In genomic region chr14:75604979-75605825, GRCh38 we compare ENCODE assay signal across 12 cellular contexts. TPM values are rescaled to one million over a fixed set of nuclear protein-coding genes. Genes with fewer than 3 reads are reported as not detected.
DNase-seq lines count a peak whose midpoint lies in the region; ATAC-seq, FAIRE-seq and TF ChIP-seq lines count a peak whose summit lies in the region.
"Had no signal": no experiment of that assay in that cellular context is flagged by ENCODE, and none has a peak within 500 bp of the region (broad histone marks: within the 10 kb centered on the region; RNA-seq: fewer than 3 reads in every experiment).

No MANE protein-coding gene starts in this region.

- DNase-seq in Right ventricle myocardium inferior (ENCODE audit: missing footprints) (no peak), cardiac septum (ENCODE audit: low spot score) (no peak), endothelial cell of umbilical vein (ENCODE audit: low read depth, low spot score) (peak; percentile 92), lung (ENCODE audit: low spot score) (peak; percentile 54), H4 (ENCODE audit: low spot score) (no peak)
- DNase-seq: DMS153 had no signal

- intact Hi-C loops in Right ventricle myocardium inferior (cut with DNase I) (no loop called here), cardiac septum (cut with DNase I) (no loop called here), endothelial cell of umbilical vein (cut with micrococcal nuclease) (loop anchor here (1.0 kb wide), 2 partner anchors 43 to 49 kb away; no protein-coding TSS in a partner anchor)

- no peak overlapping the region for H3K9ac ChIP-seq in endothelial cell of umbilical vein (replicated peaks; ENCODE audit: extremely low read depth, insufficient read depth, low read length)

- no peak for TF ChIP-seq POLR2A in endothelial cell of umbilical vein (IDR thresholded peaks at IDR 0.05; ENCODE audit: low read depth, low read length)

- H3K9me1 ChIP-seq in endothelial cell of umbilical vein (replicated peaks; ENCODE audit: control insufficient read depth, extremely low read depth, insufficient read depth, low read length), result no peaks in the 10 kb centered on the region

- CTCF ChIA-PET in endothelial cell of umbilical vein (lab: Charles Lee), result interaction anchor here (1.0 to 3.5 kb wide), 8 partner anchors 8 to 366 kb away, joined by 3 to 21 read pairs (median 4); partner anchors contain the start of gene FLVCR2

- peak; percentile 49 for FAIRE-seq in endothelial cell of umbilical vein (lab: Jason Lieb, UNC)
- FAIRE-seq: GM18507 had no signal

- POLR2A ChIA-PET in endothelial cell of umbilical vein (lab: Charles Lee), result no interaction called here

- H3K27ac ChIP-seq in endothelial cell of umbilical vein (ENCODE audit: insufficient read depth, low read depth, low read length) (no peak overlapping the region), lung (ENCODE audit: low read depth in 1 of 2, low read length in 1 of 2) (peak overlapping the region in 1 of 2 donors; percentile 44)
- H3K27ac ChIP-seq: 22Rv1, ascending aorta had no signal

- dilution Hi-C loops in endothelial cell of umbilical vein (cut with MboI; ENCODE audit: extremely low pct_ligation_motif_present, low sequenced_read_pairs), result no loop called here

- peak; percentile 73 for ATAC-seq in Right ventricle myocardium inferior
- peak; percentile 76 for ATAC-seq in lung (ENCODE audit: insufficient read depth, low FRiP score)
- no peak for ATAC-seq in HG03095 (IDR thresholded peaks at IDR 0.05; ENCODE audit: unreplicated experiment)
- no peak for ATAC-seq in HG02884 (IDR thresholded peaks at IDR 0.05; ENCODE audit: unreplicated experiment)
- ATAC-seq in GM19351 (IDR thresholded peaks at IDR 0.05; ENCODE audit: unreplicated experiment), result no peak

- no peaks in the 10 kb centered on the region for H3K36me3 ChIP-seq in endothelial cell of umbilical vein (ENCODE audit: control insufficient read depth in 2 of 2, extremely low read depth in 1 of 2, insufficient read depth in 2 of 2, low read length in 2 of 2)
- no peaks in the 10 kb centered on the region for H3K36me3 ChIP-seq in lung (ENCODE audit: control insufficient read depth in 2 of 2, insufficient read depth in 2 of 2, low read length in 2 of 2)
- H3K36me3 ChIP-seq: ascending aorta had no signal

- BruUV-seq in endothelial cell of umbilical vein (replicated peaks; lab: Mats Ljungman, UMichigan), result no TSS peak

- TF ChIP-seq CTCF in endothelial cell of umbilical vein (IDR thresholded peaks at IDR 0.05; ENCODE audit: extremely low read depth in 1 of 2, insufficient read depth in 1 of 2, low read depth in 1 of 2, low read length in 2 of 2) (no peak), lung (IDR thresholded peaks at IDR 0.05; ENCODE audit: control extremely low read depth, extremely low read depth) (no peak)

- H3K9me3 ChIP-seq in endothelial cell of umbilical vein (replicated peaks; ENCODE audit: control insufficient read depth, insufficient read depth, low read length), result no peaks in the 10 kb centered on the region
- H3K9me3 ChIP-seq in lung (ENCODE audit: control insufficient read depth in 2 of 2, insufficient read depth in 1 of 2, low read length in 1 of 2), result peaks cover 0 to 5% of the 10 kb centered on the region in 2 donors
- H3K9me3 ChIP-seq: ascending aorta had no signal

- H4K20me1 ChIP-seq in endothelial cell of umbilical vein (replicated peaks; ENCODE audit: control insufficient read depth, extremely low read depth, insufficient read depth, low read length), result no peaks in the 10 kb centered on the region

- H3K4me2 ChIP-seq in endothelial cell of umbilical vein (ENCODE audit: insufficient read depth, low read length), result peak overlapping the region; percentile 36

- no peaks in the 10 kb centered on the region for H3K79me2 ChIP-seq in endothelial cell of umbilical vein (ENCODE audit: control insufficient read depth, insufficient read depth, low read length)

- H3K27me3 ChIP-seq in endothelial cell of umbilical vein (ENCODE audit: control insufficient read depth in 2 of 2, insufficient read depth in 2 of 2, low read length in 2 of 2) (peaks cover 15 to 21% of the 10 kb centered on the region in 2 experiments), lung (ENCODE audit: control insufficient read depth, insufficient read depth) (no peaks in the 10 kb centered on the region)
- H3K27me3 ChIP-seq: ascending aorta had no signal

- 47 to 49% methylated on average over 11 of the region's 11 CpGs for WGBS in lung, 2 donors

- no peak overlapping the region for H2AFZ ChIP-seq in endothelial cell of umbilical vein (ENCODE audit: low read depth, low read length)

- peak overlapping the region in 1 of 3 experiments; percentile 26 for H3K4me3 ChIP-seq in endothelial cell of umbilical vein (replicated peaks in 1 of 3; ENCODE audit: insufficient read depth in 1 of 3, low read depth in 1 of 3, low read length in 3 of 3)
- H3K4me3 ChIP-seq in lung, result no peak overlapping the region
- H3K4me3 ChIP-seq: ascending aorta had no signal

- H3K4me1 ChIP-seq in endothelial cell of umbilical vein (ENCODE audit: control insufficient read depth, extremely low read depth, insufficient read depth, low read length) (peaks cover 14% of the 10 kb centered on the region), lung (ENCODE audit: control insufficient read depth in 2 of 2, insufficient read depth in 2 of 2, low read length in 2 of 2) (peaks cover 0 to 6% of the 10 kb centered on the region in 2 donors)
- H3K4me1 ChIP-seq: ascending aorta had no signal

TF ChIP-seq in endothelial cell of umbilical vein, 7 proteins besides CTCF, POLR2A, EP300 and RAD21:
- TF ChIP-seq FOS (IDR thresholded peaks at IDR 0.05; ENCODE audit: borderline replicate concordance, insufficient read depth, low read length), result peak; percentile 40
- no peak for TF ChIP-seq POLR2AphosphoS5 (IDR thresholded peaks at IDR 0.05; ENCODE audit: insufficient read depth, low read depth, low read length)

RNA-seq across cellular contexts. Expression of gene FLVCR2, which starts 26.8 kb away (rescaled TPM):
- total RNA-seq in Right ventricle myocardium inferior, result 3.4 TPM
- 1.3 TPM for total RNA-seq in cardiac septum
- total RNA-seq in endothelial cell of umbilical vein, result 4.9 and 9.1 TPM in 2 replicates
- polyA plus RNA-seq in endothelial cell of umbilical vein, result 1.4 and 1.8 TPM in 2 replicates
- polyA plus RNA-seq in endothelial cell of umbilical vein (2011; cell fraction: cytosol; rRNA removed), result 0.99 and 1.1 TPM in 2 replicates
- polyA plus RNA-seq in endothelial cell of umbilical vein (2011; cell fraction: nucleus; rRNA removed), result 1.9 and 2.2 TPM in 2 replicates
- polyA plus RNA-seq in endothelial cell of umbilical vein (2012), result 1.5 and 2.3 TPM in 2 replicates
- 2.3 and 9.0 TPM in 2 replicates for polyA minus RNA-seq in endothelial cell of umbilical vein
- 5.3 TPM for polyA minus RNA-seq in endothelial cell of umbilical vein (2011; cell fraction: cytosol; rRNA and poly(A)+ RNA removed)
- 1.7 and 2.7 TPM in 2 replicates for polyA minus RNA-seq in endothelial cell of umbilical vein (2011; cell fraction: nucleus; rRNA and poly(A)+ RNA removed)
- total RNA-seq in lung, result 10 to 100 TPM in 1 of 2 donors, 1 to 10 TPM in 1; 9.6 to 31.4 TPM
- 10 to 100 TPM in 1 of 2 donors, 1 to 10 TPM in 1; 4.7 to 37.6 TPM for polyA plus RNA-seq in lung
- 0.79 and 0.99 TPM in 2 replicates for total RNA-seq in H4 (2014; rRNA removed; shearing (Covaris generic))

RNA-seq across cellular contexts. Expression of gene ERG28, which starts 55.5 kb away (rescaled TPM):
- 6.5 TPM for total RNA-seq in Right ventricle myocardium inferior
- 7.5 TPM for total RNA-seq in cardiac septum
- 31.4 and 31.9 TPM in 2 replicates for total RNA-seq in endothelial cell of umbilical vein
- polyA plus RNA-seq in endothelial cell of umbilical vein, result 46.0 and 49.6 TPM in 2 replicates
- 33.7 and 39.4 TPM in 2 replicates for polyA plus RNA-seq in endothelial cell of umbilical vein (2011; cell fraction: cytosol; rRNA removed)
- 9.6 and 9.7 TPM in 2 replicates for polyA plus RNA-seq in endothelial cell of umbilical vein (2011; cell fraction: nucleus; rRNA removed)
- polyA plus RNA-seq in endothelial cell of umbilical vein (2012), result 17.7 and 21.3 TPM in 2 replicates
- polyA minus RNA-seq in endothelial cell of umbilical vein, result 22.1 and 24.0 TPM in 2 replicates
- 8.2 TPM for polyA minus RNA-seq in endothelial cell of umbilical vein (2011; cell fraction: cytosol; rRNA and poly(A)+ RNA removed)
- polyA minus RNA-seq in endothelial cell of umbilical vein (2011; cell fraction: nucleus; rRNA and poly(A)+ RNA removed), result 3.3 and 4.0 TPM in 2 replicates
- total RNA-seq in lung, result 10 to 100 TPM; 13.6 to 41.1 TPM
- 10 to 100 TPM; 39.3 to 67.2 TPM for polyA plus RNA-seq in lung
- total RNA-seq in H4 (2014; rRNA removed; shearing (Covaris generic)), result 15.2 and 21.6 TPM in 2 replicates

RNA-seq across cellular contexts. Expression of gene TTLL5, which starts 55.8 kb away (rescaled TPM):
- total RNA-seq in Right ventricle myocardium inferior (17.8 TPM), cardiac septum (17.5 TPM), endothelial cell of umbilical vein (70.0 and 93.6 TPM in 2 replicates), lung (10 to 100 TPM; 45.3 to 58.6 TPM)
- polyA plus RNA-seq in endothelial cell of umbilical vein (29.3 and 33.2 TPM in 2 replicates), lung (10 to 100 TPM; 10.3 to 12.2 TPM)
- polyA plus RNA-seq in endothelial cell of umbilical vein (2011; cell fraction: cytosol; rRNA removed), result 32.4 and 35.9 TPM in 2 replicates
- 60.3 and 67.3 TPM in 2 replicates for polyA plus RNA-seq in endothelial cell of umbilical vein (2011; cell fraction: nucleus; rRNA removed)
- 35.4 and 50.2 TPM in 2 replicates for polyA plus RNA-seq in endothelial cell of umbilical vein (2012)
- 114 TPM in 2 replicates for polyA minus RNA-seq in endothelial cell of umbilical vein
- polyA minus RNA-seq in endothelial cell of umbilical vein (2011; cell fraction: cytosol; rRNA and poly(A)+ RNA removed), result 31.9 TPM
- polyA minus RNA-seq in endothelial cell of umbilical vein (2011; cell fraction: nucleus; rRNA and poly(A)+ RNA removed), result 152 and 270 TPM in 2 replicates
- 10.5 and 16.1 TPM in 2 replicates for total RNA-seq in H4 (2014; rRNA removed; shearing (Covaris generic))

Comparison
In these comparisons a context has a peak if more than half of its experiments do, and no peak if none do; other contexts are left out.
1. ATAC-seq: peak in Right ventricle myocardium inferior (single experiment) and lung (single experiment); none in HG03095 (single experiment), HG02884 (single experiment) and GM19351 (single experiment).
2. DNase-seq: peak in endothelial cell of umbilical vein (single experiment) and lung (single experiment); none in Right ventricle myocardium inferior (single experiment), cardiac septum (single experiment) and H4 (single experiment).